In genomic region chr10:65571011-65571570, GRCh38 we compare ENCODE assay signal across 8 cellular contexts.
DNase-seq lines count a peak whose midpoint lies in the region; ATAC-seq, FAIRE-seq and TF ChIP-seq lines count a peak whose summit lies in the region.

No MANE protein-coding gene starts in this region.

- peaks cover 19% of the 10 kb centered on the region for H3K4me1 Mint-ChIP-seq in nephron progenitor cell

- H3K9ac ChIP-seq in duodenal mucosa (ENCODE audit: low read depth in 1 of 2, low read length in 2 of 2), result peak overlapping the region; percentile 16 to 67

- TF ChIP-seq CTCF in GM12875 (IDR thresholded peaks at IDR 0.05; ENCODE audit: borderline replicate concordance, insufficient read depth, low read depth, low read length) (no peak), nephron progenitor cell (IDR thresholded peaks at IDR 0.05) (no peak)

- in situ Hi-C loops in KBM-7 (cut with MboI; ENCODE audit: low pct_unique_long_range_greater_than_20kb, low sequenced_read_pairs), result no loop called here

- H3K4me3 Mint-ChIP-seq in nephron progenitor cell, result peak overlapping the region; percentile 91

- DNase-seq in KBM-7 (peak; percentile 62), nephron progenitor cell (peak; percentile 3), SKM-1 treated with dmso at 0.1 percent for 144 hours (lab: John Stamatoyannopoulos, UW; ENCODE audit: unreplicated experiment) (no peak), GM19239 (ENCODE audit: insufficient read length, low spot score) (no peak)

- no peak for ATAC-seq in GM18858 (IDR thresholded peaks at IDR 0.05; ENCODE audit: unreplicated experiment)
- no peak for ATAC-seq in activated CD4-positive, CD25-positive, alpha-beta regulatory T cell treated with anti-CD3 and anti-CD28 coated beads, Interleukin-2, amount 50 U/mL, for 24 hours

- no peak overlapping the region for H3K27ac ChIP-seq in duodenal mucosa (ENCODE audit: low read depth, low read length)

- H3K9me3 ChIP-seq in duodenal mucosa (ENCODE audit: control insufficient read depth in 1 of 2, low read length in 2 of 2), result no peaks in the 10 kb centered on the region

- FAIRE-seq in GM19239 (lab: Jason Lieb, UNC), result no peak

- H3K27me3 Mint-ChIP-seq in nephron progenitor cell (ENCODE audit: low read depth, poor library complexity), result no peaks in the 10 kb centered on the region

- H3K4me3 ChIP-seq in GM12875 (ENCODE audit: low read depth, low read length), result peak overlapping the region; percentile 34
- peak overlapping the region; percentile 61 to 82 for H3K4me3 ChIP-seq in duodenal mucosa (ENCODE audit: low read depth in 1 of 2, low read length in 2 of 2)

- H3K36me3 ChIP-seq in duodenal mucosa (ENCODE audit: control insufficient read depth in 1 of 2, insufficient read depth in 2 of 2, low read length in 2 of 2), result peaks cover 0 to 3% of the 10 kb centered on the region in 2 donors

- H3K4me1 ChIP-seq in duodenal mucosa (ENCODE audit: control insufficient read depth in 1 of 2, insufficient read depth in 2 of 2, low read length in 2 of 2), result no peaks in the 10 kb centered on the region

- H3K36me3 Mint-ChIP-seq in nephron progenitor cell (ENCODE audit: low read depth), result peaks cover 29% of the 10 kb centered on the region

- no peaks in the 10 kb centered on the region for H3K9me3 Mint-ChIP-seq in nephron progenitor cell

- H3K27me3 ChIP-seq in duodenal mucosa (ENCODE audit: control insufficient read depth in 1 of 2, insufficient read depth in 2 of 2, low read length in 2 of 2), result no peaks in the 10 kb centered on the region

- peak overlapping the region; percentile 58 for H3K27ac Mint-ChIP-seq in nephron progenitor cell

Comparison
In these comparisons a context has a peak if more than half of its experiments do, and no peak if none do; other contexts are left out.
1. DNase-seq: peak in KBM-7 (single experiment) and nephron progenitor cell (single experiment); none in SKM-1 treated with dmso at 0.1 percent for 144 hours (single experiment) and GM19239 (single experiment).